ENCODE assay signal across 2 cellular contexts in the genomic region with DNA sequence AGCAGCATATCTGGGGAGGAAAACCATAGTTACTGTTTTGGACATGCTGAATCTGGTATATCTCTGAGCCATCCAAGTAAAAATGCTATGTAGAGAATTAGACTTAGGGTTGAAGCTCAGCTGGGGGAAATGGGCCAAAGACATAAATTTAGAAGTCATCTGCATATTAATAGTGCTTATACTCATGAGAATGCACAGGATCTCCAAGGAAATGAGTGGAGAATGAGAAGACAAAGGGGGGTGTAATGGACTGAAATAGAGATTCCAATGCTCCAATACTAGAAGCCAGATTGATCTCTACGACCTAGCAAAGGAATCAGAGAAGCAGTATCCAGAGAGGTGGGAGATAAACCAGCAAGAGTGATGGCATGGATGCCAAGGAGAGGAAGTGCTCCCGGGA.
TF ChIP-seq lines count a peak whose summit lies in the region.

No MANE protein-coding gene starts in this region.

TF ChIP-seq in WTC11, 78 proteins besides CTCF, POLR2A, EP300 and RAD21:
- no peak for TF ChIP-seq ATF2 (CRISPR knock-in tag; IDR thresholded peaks at IDR 0.05; ENCODE audit: borderline replicate concordance, low read depth)
- no peak for TF ChIP-seq ELF4 (CRISPR knock-in tag; IDR thresholded peaks at IDR 0.05; ENCODE audit: low read depth)
- no peak for TF ChIP-seq ZNF396 (CRISPR knock-in tag; IDR thresholded peaks at IDR 0.05; ENCODE audit: borderline replicate concordance)
- no peak for TF ChIP-seq ZNF138 (CRISPR knock-in tag; conservative IDR thresholded peaks at IDR 0.05)

TF ChIP-seq in neural cell, 6 proteins besides CTCF, POLR2A, EP300 and RAD21 (continued from another document):
- TF ChIP-seq REST (IDR thresholded peaks at IDR 0.05; ENCODE audit: borderline replicate concordance): no peak
TF ChIP-seq in neural cell: peak in this region for 0.
